8 cellular contexts compared by ENCODE assay signal in the genomic region with DNA sequence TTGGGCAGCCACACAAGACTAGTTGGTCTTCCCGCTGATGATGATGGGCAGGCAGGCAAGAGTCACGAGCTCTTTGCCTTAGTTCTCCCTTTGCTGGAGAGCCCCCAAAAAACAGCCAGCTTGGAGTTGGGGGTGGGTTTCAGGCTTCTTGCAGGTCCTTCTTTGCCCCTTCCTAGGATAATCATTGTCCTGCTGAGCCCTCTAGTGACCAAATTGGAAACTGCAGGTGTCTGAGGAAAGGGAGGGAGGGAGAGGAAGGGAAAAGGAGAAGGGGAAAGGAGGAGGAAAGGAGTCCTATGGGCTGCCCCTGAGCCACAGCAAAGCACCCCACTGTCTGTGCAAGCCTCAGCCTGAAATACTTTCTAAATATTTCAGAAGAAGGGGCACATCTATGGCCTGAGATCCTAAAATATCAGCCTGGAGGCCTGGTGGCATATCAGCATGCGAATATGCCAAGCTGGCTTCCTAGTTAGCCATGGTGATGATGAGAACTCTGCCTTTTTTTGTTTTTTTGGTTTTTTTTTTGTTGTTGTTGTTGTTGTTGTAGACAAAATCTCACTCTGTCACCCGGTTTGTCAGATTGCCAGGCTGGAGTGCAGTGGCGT.
A peak's percentile ranks its signal among the peaks of the same experiment; 100 is the strongest.
DNase-seq lines count a peak whose midpoint lies in the region; ATAC-seq and TF ChIP-seq lines count a peak whose summit lies in the region.

No MANE protein-coding gene starts in this region.

- no peak overlapping the region for H3K27ac Mint-ChIP-seq in activated naive CD4-positive, alpha-beta T cell treated with anti-CD3 and anti-CD28 coated beads, Interleukin-2, amount 10 ng/mL, durations not matched to agents 7 days and 5 days

- H3K36me3 ChIP-seq in Peyer's patch (no peaks in the 10 kb centered on the region), heart left ventricle (no peaks in the 10 kb centered on the region), prostate gland (no peaks in the 10 kb centered on the region)

- H3K4me1 Mint-ChIP-seq in activated naive CD4-positive, alpha-beta T cell treated with anti-CD3 and anti-CD28 coated beads, Interleukin-2, amount 10 ng/mL, durations not matched to agents 7 days and 5 days: no peaks in the 10 kb centered on the region

- TF ChIP-seq POLR2A in Peyer's patch (IDR thresholded peaks at IDR 0.05) (no peak), heart left ventricle (IDR thresholded peaks at IDR 0.05) (no peak), prostate gland (IDR thresholded peaks at IDR 0.05) (no peak)

- H3K27ac ChIP-seq in Peyer's patch (no peak overlapping the region), heart left ventricle (no peak overlapping the region), prostate gland (no peak overlapping the region)

- no peaks in the 10 kb centered on the region for H3K4me1 ChIP-seq in Peyer's patch
- no peaks in the 10 kb centered on the region for H3K4me1 ChIP-seq in heart left ventricle
- no peaks in the 10 kb centered on the region for H3K4me1 ChIP-seq in prostate gland (replicated peaks)

- H3K27me3 Mint-ChIP-seq in activated naive CD4-positive, alpha-beta T cell treated with anti-CD3 and anti-CD28 coated beads, Interleukin-2, amount 10 ng/mL, durations not matched to agents 7 days and 5 days: peaks cover 40% of the 10 kb centered on the region

- H3K4me3 ChIP-seq in Peyer's patch (no peak overlapping the region), heart left ventricle (no peak overlapping the region), prostate gland (no peak overlapping the region)

- TF ChIP-seq CTCF in Peyer's patch (IDR thresholded peaks at IDR 0.05) (peak; percentile 61 to 75 (median 65)), heart left ventricle (IDR thresholded peaks at IDR 0.05) (peak; percentile 62 to 84 (median 75)), prostate gland (IDR thresholded peaks at IDR 0.05) (peak; percentile 65 to 83 (median 75))

- no peaks in the 10 kb centered on the region for H3K36me3 Mint-ChIP-seq in activated naive CD4-positive, alpha-beta T cell treated with anti-CD3 and anti-CD28 coated beads, Interleukin-2, amount 10 ng/mL, durations not matched to agents 7 days and 5 days

- ATAC-seq in HG03521 (IDR thresholded peaks at IDR 0.05; ENCODE audit: unreplicated experiment) (peak; percentile 48), heart left ventricle (peak in 1 of 4 donors; percentile 41), HG03439 (IDR thresholded peaks at IDR 0.05; ENCODE audit: unreplicated experiment) (no peak)

- CTCF ChIA-PET in activated naive CD4-positive, alpha-beta T cell treated with anti-CD3 and anti-CD28 coated beads, Interleukin-2, amount 10 ng/mL, durations not matched to agents 7 days and 5 days (lab: Charles Lee): interaction anchor here (0.6 to 3.0 kb wide), 10 partner anchors 10 to 618 kb away, joined by 3 to 20 read pairs (median 6); no protein-coding TSS in a partner anchor

- H3K9me3 Mint-ChIP-seq in activated naive CD4-positive, alpha-beta T cell treated with anti-CD3 and anti-CD28 coated beads, Interleukin-2, amount 10 ng/mL, durations not matched to agents 7 days and 5 days: no peaks in the 10 kb centered on the region

- peak; percentile 37 to 43 for DNase-seq in NCI-H446 (lab: John Stamatoyannopoulos, UW)
- no peak for DNase-seq in NCI-H446 treated with DMSO at 0.1 percent for 48 hours (lab: John Stamatoyannopoulos, UW)
- DNase-seq in Peyer's patch: peak in 2 of 3 donors; percentile 43 to 69
- DNase-seq in activated naive CD4-positive, alpha-beta T cell treated with anti-CD3 and anti-CD28 coated beads, Interleukin-2, amount 10 ng/mL, durations not matched to agents 7 days and 5 days: peak; percentile 62
- DNase-seq in heart left ventricle: peak in 3 of 5 donors; percentile 13 to 31 (median 27)
- peak; percentile 48 for DNase-seq in prostate gland (ENCODE audit: low spot score)

- H3K4me3 Mint-ChIP-seq in activated naive CD4-positive, alpha-beta T cell treated with anti-CD3 and anti-CD28 coated beads, Interleukin-2, amount 10 ng/mL, durations not matched to agents 7 days and 5 days: no peak overlapping the region

- 46 to 51% (median 49%) methylated on average over 5 of the region's 5 CpGs for WGBS in heart left ventricle, 4 donors
- WGBS in prostate gland: 52% methylated on average over 5 of the region's 5 CpGs

- H3K9me3 ChIP-seq in Peyer's patch (no peaks in the 10 kb centered on the region), heart left ventricle (no peaks in the 10 kb centered on the region), prostate gland (no peaks in the 10 kb centered on the region)

- intact Hi-C loops in heart left ventricle (cut with DNase I) (loop anchor here in 9 of 10 donors (2.0 to 10.0 kb wide), 10 partner anchors 204 to 1326 kb away; no protein-coding TSS in a partner anchor), prostate gland (cut with DNase I) (loop anchor here (5.0 to 10.0 kb wide), 2 partner anchors 616 to 1274 kb away; no protein-coding TSS in a partner anchor)

- no peaks in the 10 kb centered on the region for H3K27me3 ChIP-seq in Peyer's patch
- H3K27me3 ChIP-seq in heart left ventricle: peaks cover 0 to 15% (median 0%) of the 10 kb centered on the region in 9 donors
- H3K27me3 ChIP-seq in prostate gland (replicated peaks; ENCODE audit: insufficient read depth): no peaks in the 10 kb centered on the region
